In the genomic region with DNA sequence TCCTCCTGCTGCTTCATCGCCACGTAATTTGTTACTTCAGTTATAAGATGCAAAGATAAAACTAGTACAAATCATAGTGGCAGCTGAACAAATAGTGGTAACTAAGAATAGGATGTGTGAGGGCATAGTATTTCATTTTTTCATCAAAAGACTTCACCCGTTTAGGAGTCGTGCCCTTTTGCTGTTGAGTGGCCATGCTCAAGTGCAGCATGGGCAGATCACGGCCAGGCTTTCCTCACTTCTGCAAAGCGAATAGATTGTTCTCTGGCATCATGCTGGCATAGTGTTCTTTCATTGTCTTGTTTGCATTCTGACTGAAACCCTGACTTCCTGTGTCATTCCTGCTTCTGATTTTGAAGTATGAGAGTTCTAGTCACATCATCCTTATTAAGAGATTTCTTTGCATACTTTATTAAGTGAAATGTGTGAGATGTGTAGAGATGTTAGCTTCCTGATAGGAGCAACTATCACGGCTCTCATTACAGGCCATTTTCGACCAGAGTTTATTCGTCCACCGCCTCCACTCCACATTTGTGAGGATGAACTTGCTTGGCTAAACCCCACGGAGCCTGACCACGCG, we compare ENCODE assay signal across 13 cellular contexts. TPM values are rescaled to one million over a fixed set of nuclear protein-coding genes. Genes with fewer than 3 reads are reported as not detected.
DNase-seq lines count a peak whose midpoint lies in the region; ATAC-seq and TF ChIP-seq lines count a peak whose summit lies in the region.
"Had no signal": no experiment of that assay in that cellular context is flagged by ENCODE, and none has a peak within 500 bp of the region (broad histone marks: within the 10 kb centered on the region; RNA-seq: fewer than 3 reads in every experiment).

No MANE protein-coding gene starts in this region.

- peaks cover 3% of the 10 kb centered on the region for H3K36me3 ChIP-seq in Caco-2 (ENCODE audit: control insufficient read depth, insufficient read depth, low read length)

- BruUV-seq in Caco-2 (replicated peaks; lab: Mats Ljungman, UMichigan): no TSS peak

- H3K4me1 ChIP-seq in Caco-2: peaks cover 46% of the 10 kb centered on the region

- H3K27me3 ChIP-seq in Caco-2 (replicated peaks; ENCODE audit: control insufficient read depth, insufficient read depth, low read length): no peaks in the 10 kb centered on the region
- H3K27me3 ChIP-seq: brain microvascular endothelial cell had no signal

- H3K4me1 Mint-ChIP-seq in activated naive CD4-positive, alpha-beta T cell treated with anti-CD3 and anti-CD28 coated beads for 36 hours (ENCODE audit: low read depth): peaks cover 31% of the 10 kb centered on the region
- peaks cover 33% of the 10 kb centered on the region for H3K4me1 Mint-ChIP-seq in Caco-2 (ENCODE audit: low read depth, unreplicated experiment)

- no peaks in the 10 kb centered on the region for H3K9me3 ChIP-seq in Caco-2

- H3K27me3 Mint-ChIP-seq in activated naive CD4-positive, alpha-beta T cell treated with anti-CD3 and anti-CD28 coated beads for 36 hours (ENCODE audit: low read depth): no peaks in the 10 kb centered on the region
- H3K27me3 Mint-ChIP-seq in Caco-2 (ENCODE audit: insufficient read depth, unreplicated experiment): no peaks in the 10 kb centered on the region

- CTCF ChIA-PET in activated naive CD4-positive, alpha-beta T cell treated with anti-CD3 and anti-CD28 coated beads for 36 hours (lab: Charles Lee): no interaction called here
- CTCF ChIA-PET in Caco-2 (lab: Charles Lee): no interaction called here

- no peak overlapping the region for H3K4me3 ChIP-seq in Caco-2 (ENCODE audit: low read depth, low read length)

- intact Hi-C loops in activated naive CD4-positive, alpha-beta T cell treated with anti-CD3 and anti-CD28 coated beads for 36 hours (cut with micrococcal nuclease): no loop called here
- intact Hi-C loops in Right ventricle myocardium superior (cut with DNase I) (no loop called here), Caco-2 (cut with micrococcal nuclease; ENCODE audit: unreplicated experiment) (no loop called here)

- POLR2A ChIA-PET in Caco-2 (lab: Charles Lee): no interaction called here

- peak; percentile 57 for ATAC-seq in Right ventricle myocardium superior (ENCODE audit: poor library complexity)
- ATAC-seq: CD8-positive, alpha-beta T cell; left lobe of liver had no signal

- H3K27ac Mint-ChIP-seq in activated naive CD4-positive, alpha-beta T cell treated with anti-CD3 and anti-CD28 coated beads for 36 hours: peak overlapping the region; percentile 58
- no peak overlapping the region for H3K27ac Mint-ChIP-seq in Caco-2 (ENCODE audit: unreplicated experiment)

- no peaks in the 10 kb centered on the region for H3K9me3 Mint-ChIP-seq in activated naive CD4-positive, alpha-beta T cell treated with anti-CD3 and anti-CD28 coated beads for 36 hours
- H3K9me3 Mint-ChIP-seq in Caco-2 (ENCODE audit: unreplicated experiment): no peaks in the 10 kb centered on the region
- H3K9me3 Mint-ChIP-seq: CD8-positive, alpha-beta T cell had no signal

- DNase-seq in activated naive CD4-positive, alpha-beta T cell treated with anti-CD3 and anti-CD28 coated beads for 36 hours: no peak
- no peak for DNase-seq in activated naive CD4-positive, alpha-beta T cell treated with Interleukin-2 at 50 U/mL for 16 hours
- DNase-seq in Right ventricle myocardium superior: no peak
- DNase-seq in pulmonary artery endothelial cell (ENCODE audit: low read depth, low spot score): peak; percentile 8
- no peak for DNase-seq in Caco-2
- DNase-seq in RKO (ENCODE audit: low spot score): no peak
- no peak for DNase-seq in stimulated activated naive CD4-positive, alpha-beta T cell (lab: John Stamatoyannopoulos, UW)
- DNase-seq: brain microvascular endothelial cell; CD8-positive, alpha-beta T cell; NCI-H146; NCI-H226 had no signal

- H3K27ac ChIP-seq in VCaP: peak overlapping the region; percentile 93; the same call in 1 of the 2 replicates
- H3K27ac ChIP-seq: brain microvascular endothelial cell had no signal

- TF ChIP-seq CTCF in VCaP (conservative IDR thresholded peaks at IDR 0.05) (no peak), Caco-2 (IDR thresholded peaks at IDR 0.05; ENCODE audit: insufficient read depth in 1 of 2, low read depth in 1 of 2, low read length in 1 of 2, severe bottlenecking in 1 of 2, unreplicated experiment in 1 of 2) (no peak)

- H3K4me3 Mint-ChIP-seq in activated naive CD4-positive, alpha-beta T cell treated with anti-CD3 and anti-CD28 coated beads for 36 hours: no peak overlapping the region
- H3K4me3 Mint-ChIP-seq in Caco-2 (ENCODE audit: unreplicated experiment): no peak overlapping the region
- H3K4me3 Mint-ChIP-seq: CD8-positive, alpha-beta T cell had no signal

- peaks cover 33% of the 10 kb centered on the region for H3K36me3 Mint-ChIP-seq in activated naive CD4-positive, alpha-beta T cell treated with anti-CD3 and anti-CD28 coated beads for 36 hours (ENCODE audit: low read depth)
- H3K36me3 Mint-ChIP-seq in Caco-2 (ENCODE audit: insufficient read depth, unreplicated experiment): peaks cover 84% of the 10 kb centered on the region

RNA-seq across cellular contexts. Expression of gene CNOT11, which starts 11.8 kb away (rescaled TPM):
- 10 to 100 TPM; 38.3 to 40.3 TPM for total RNA-seq in activated naive CD4-positive, alpha-beta T cell treated with anti-CD3 and anti-CD28 coated beads for 36 hours
- 33.1 TPM for total RNA-seq in Right ventricle myocardium superior
- 24.7 and 27.0 TPM in 2 replicates for total RNA-seq in pulmonary artery endothelial cell
- 110 and 120 TPM in 2 replicates for total RNA-seq in Caco-2 (2022)

RNA-seq across cellular contexts. Expression of gene RNF149, which starts 44.1 kb away (rescaled TPM):
- total RNA-seq in activated naive CD4-positive, alpha-beta T cell treated with anti-CD3 and anti-CD28 coated beads for 36 hours: 10 to 100 TPM; 25.0 to 27.1 TPM
- total RNA-seq in Right ventricle myocardium superior (14.0 TPM), pulmonary artery endothelial cell (100 and 103 TPM in 2 replicates), Caco-2 (2022) (96.8 and 101 TPM in 2 replicates)
